8 cellular contexts compared by ENCODE assay signal in the genomic region with DNA sequence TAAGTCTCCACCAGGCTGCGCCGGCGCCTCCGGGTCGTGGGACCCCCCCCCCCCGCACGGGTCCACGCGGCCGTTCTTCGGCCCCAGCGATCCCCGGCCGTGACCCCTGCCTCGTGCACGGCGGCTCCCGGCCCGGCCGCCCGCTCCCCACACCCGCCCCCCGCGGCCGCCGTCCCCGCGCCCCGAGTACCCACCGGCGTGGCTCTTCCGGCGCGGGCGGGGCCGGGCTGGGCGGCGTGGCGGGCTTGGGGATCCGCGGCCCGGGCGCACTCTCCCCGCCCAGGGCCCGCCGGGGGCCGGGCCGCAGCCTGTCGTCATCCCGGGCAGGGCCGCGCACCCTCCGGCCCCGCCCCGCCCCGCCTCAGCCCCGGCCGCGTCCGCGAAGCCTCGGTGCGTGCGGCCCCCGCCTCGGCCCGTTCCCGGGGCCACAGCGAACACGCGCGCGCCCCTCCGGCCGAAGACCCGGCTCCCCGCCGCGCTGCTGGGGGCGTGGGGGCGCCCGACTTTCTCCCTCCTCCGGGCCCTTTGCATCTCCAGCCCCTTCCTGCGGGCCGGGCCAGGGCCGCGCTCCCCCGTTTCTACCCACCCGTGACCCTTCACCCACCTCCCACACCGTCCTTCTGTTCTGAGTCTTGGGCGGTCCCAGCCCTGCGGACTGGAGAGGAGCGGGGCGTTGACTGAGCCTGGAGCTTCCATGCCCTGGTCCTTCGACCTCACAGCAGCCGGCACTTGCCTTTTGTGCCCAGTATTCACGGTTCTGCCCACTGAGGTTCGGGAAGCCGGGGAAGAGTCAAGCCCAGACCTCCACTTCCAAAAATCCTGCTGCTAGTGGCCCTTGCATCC. TPM values are rescaled to one million over a fixed set of nuclear protein-coding genes. Genes with fewer than 3 reads are reported as not detected.
DNase-seq lines count a peak whose midpoint lies in the region; ATAC-seq and TF ChIP-seq lines count a peak whose summit lies in the region.

No MANE protein-coding gene starts in this region.

- peak overlapping the region; percentile 79 for H3K27ac Mint-ChIP-seq in WTC11

- POLR2A ChIA-PET in WTC11 (lab: Charles Lee) = interaction anchor here (0.9 to 2.0 kb wide), 3 partner anchors 15 to 138 kb away, joined by 3 to 16 read pairs (median 3); partner anchors contain the start of genes INPP5K and SLC43A2

- TF ChIP-seq CTCF in WTC11 (IDR thresholded peaks at IDR 0.05) (no peak), mucosa of descending colon (IDR thresholded peaks at IDR 0.05) (no peak), upper lobe of right lung (IDR thresholded peaks at IDR 0.05) (no peak)

- no peaks in the 10 kb centered on the region for H3K9me3 Mint-ChIP-seq in WTC11

- H3K27ac ChIP-seq in epithelial cell of prostate (peak overlapping the region; percentile 84), upper lobe of right lung (peak overlapping the region; percentile 88)

- peak; percentile 89 for DNase-seq in AG08395 (ENCODE audit: low spot score)
- DNase-seq in HK-2 (ENCODE audit: unreplicated experiment) = peak; percentile 46
- peak; percentile 35 for DNase-seq in WTC11 (ENCODE audit: low spot score)
- no peak for DNase-seq in epithelial cell of prostate (ENCODE audit: low read depth, low spot score)
- peak; percentile 75 to 86 (median 83) for DNase-seq in mucosa of descending colon
- peak; percentile 88 for DNase-seq in upper lobe of right lung
- no peak for DNase-seq in NCI-H1048 (lab: John Stamatoyannopoulos, UW)

- no peaks in the 10 kb centered on the region for H3K36me3 ChIP-seq in mucosa of descending colon (ENCODE audit: low read depth)
- H3K36me3 ChIP-seq in upper lobe of right lung = peaks cover 19% of the 10 kb centered on the region

- peaks cover 11% of the 10 kb centered on the region for H3K27me3 Mint-ChIP-seq in WTC11 (ENCODE audit: low read depth)

- peaks cover 28% of the 10 kb centered on the region for H3K4me1 Mint-ChIP-seq in WTC11

- H3K4me3 Mint-ChIP-seq in WTC11 = peak overlapping the region; percentile 92

- intact Hi-C loops in mucosa of descending colon (cut with DNase I, micrococcal nuclease) (no loop called here), upper lobe of right lung (cut with DNase I) (no loop called here)

- no peaks in the 10 kb centered on the region for H3K36me3 Mint-ChIP-seq in WTC11

- no peaks in the 10 kb centered on the region for H3K27me3 ChIP-seq in upper lobe of right lung

- ATAC-seq in GM18498 (IDR thresholded peaks at IDR 0.05; ENCODE audit: unreplicated experiment) (peak; percentile 51), WTC11 (peak; percentile 23), mucosa of descending colon (peak; percentile 62), upper lobe of right lung (peak; percentile 62)

- H3K4me3 ChIP-seq in mucosa of descending colon = peak overlapping the region; percentile 51
- peak overlapping the region; percentile 77 for H3K4me3 ChIP-seq in upper lobe of right lung

- H3K4me1 ChIP-seq in mucosa of descending colon (ENCODE audit: low read depth) (peaks cover 45% of the 10 kb centered on the region), upper lobe of right lung (peaks cover 75% of the 10 kb centered on the region)

- no peaks in the 10 kb centered on the region for H3K9me3 ChIP-seq in mucosa of descending colon
- H3K9me3 ChIP-seq in upper lobe of right lung = no peaks in the 10 kb centered on the region

- CTCF ChIA-PET in WTC11 (lab: Charles Lee) = interaction anchor here (0.7 to 2.0 kb wide), 9 partner anchors 12 to 304 kb away, joined by 3 to 25 read pairs (median 4); partner anchors contain the start of genes INPP5K and SLC43A2

TF ChIP-seq in WTC11, 78 proteins besides CTCF, POLR2A, EP300 and RAD21:
- TF ChIP-seq SP1 (CRISPR knock-in tag; conservative IDR thresholded peaks at IDR 0.05) (peak; percentile 10; the same call in 1 of the 2 replicates), GABPB1 (CRISPR knock-in tag; IDR thresholded peaks at IDR 0.05) (0 out of 2 replicates have a peak, but pooled peaks have one; percentile 2), HMGXB4 (CRISPR knock-in tag; IDR thresholded peaks at IDR 0.05) (0 out of 2 replicates have a peak, but pooled peaks have one; percentile 14), MLX (CRISPR knock-in tag; IDR thresholded peaks at IDR 0.05) (no peak), NFE2L1 (CRISPR knock-in tag; IDR thresholded peaks at IDR 0.05) (no peak), SOX15 (CRISPR knock-in tag; IDR thresholded peaks at IDR 0.05) (no peak), NR3C1 (CRISPR knock-in tag; conservative IDR thresholded peaks at IDR 0.05; ENCODE audit: low read depth) (no peak), SMAD3 (CRISPR knock-in tag; IDR thresholded peaks at IDR 0.05; ENCODE audit: borderline replicate concordance) (no peak)
- TF ChIP-seq, protein P1, sequence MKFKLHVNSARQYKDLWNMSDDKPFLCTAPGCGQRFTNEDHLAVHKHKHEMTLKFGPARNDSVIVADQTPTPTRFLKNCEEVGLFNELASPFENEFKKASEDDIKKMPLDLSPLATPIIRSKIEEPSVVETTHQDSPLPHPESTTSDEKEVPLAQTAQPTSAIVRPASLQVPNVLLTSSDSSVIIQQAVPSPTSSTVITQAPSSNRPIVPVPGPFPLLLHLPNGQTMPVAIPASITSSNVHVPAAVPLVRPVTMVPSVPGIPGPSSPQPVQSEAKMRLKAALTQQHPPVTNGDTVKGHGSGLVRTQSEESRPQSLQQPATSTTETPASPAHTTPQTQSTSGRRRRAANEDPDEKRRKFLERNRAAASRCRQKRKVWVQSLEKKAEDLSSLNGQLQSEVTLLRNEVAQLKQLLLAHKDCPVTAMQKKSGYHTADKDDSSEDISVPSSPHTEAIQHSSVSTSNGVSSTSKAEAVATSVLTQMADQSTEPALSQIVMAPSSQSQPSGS (CRISPR knock-in tag; IDR thresholded peaks at IDR 0.05; ENCODE audit: borderline replicate concordance, low read depth) = no peak
- TF ChIP-seq, protein P2, sequence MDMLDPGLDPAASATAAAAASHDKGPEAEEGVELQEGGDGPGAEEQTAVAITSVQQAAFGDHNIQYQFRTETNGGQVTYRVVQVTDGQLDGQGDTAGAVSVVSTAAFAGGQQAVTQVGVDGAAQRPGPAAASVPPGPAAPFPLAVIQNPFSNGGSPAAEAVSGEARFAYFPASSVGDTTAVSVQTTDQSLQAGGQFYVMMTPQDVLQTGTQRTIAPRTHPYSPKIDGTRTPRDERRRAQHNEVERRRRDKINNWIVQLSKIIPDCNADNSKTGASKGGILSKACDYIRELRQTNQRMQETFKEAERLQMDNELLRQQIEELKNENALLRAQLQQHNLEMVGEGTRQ (CRISPR knock-in tag; IDR thresholded peaks at IDR 0.05) = no peak
- TF ChIP-seq, protein P3, sequence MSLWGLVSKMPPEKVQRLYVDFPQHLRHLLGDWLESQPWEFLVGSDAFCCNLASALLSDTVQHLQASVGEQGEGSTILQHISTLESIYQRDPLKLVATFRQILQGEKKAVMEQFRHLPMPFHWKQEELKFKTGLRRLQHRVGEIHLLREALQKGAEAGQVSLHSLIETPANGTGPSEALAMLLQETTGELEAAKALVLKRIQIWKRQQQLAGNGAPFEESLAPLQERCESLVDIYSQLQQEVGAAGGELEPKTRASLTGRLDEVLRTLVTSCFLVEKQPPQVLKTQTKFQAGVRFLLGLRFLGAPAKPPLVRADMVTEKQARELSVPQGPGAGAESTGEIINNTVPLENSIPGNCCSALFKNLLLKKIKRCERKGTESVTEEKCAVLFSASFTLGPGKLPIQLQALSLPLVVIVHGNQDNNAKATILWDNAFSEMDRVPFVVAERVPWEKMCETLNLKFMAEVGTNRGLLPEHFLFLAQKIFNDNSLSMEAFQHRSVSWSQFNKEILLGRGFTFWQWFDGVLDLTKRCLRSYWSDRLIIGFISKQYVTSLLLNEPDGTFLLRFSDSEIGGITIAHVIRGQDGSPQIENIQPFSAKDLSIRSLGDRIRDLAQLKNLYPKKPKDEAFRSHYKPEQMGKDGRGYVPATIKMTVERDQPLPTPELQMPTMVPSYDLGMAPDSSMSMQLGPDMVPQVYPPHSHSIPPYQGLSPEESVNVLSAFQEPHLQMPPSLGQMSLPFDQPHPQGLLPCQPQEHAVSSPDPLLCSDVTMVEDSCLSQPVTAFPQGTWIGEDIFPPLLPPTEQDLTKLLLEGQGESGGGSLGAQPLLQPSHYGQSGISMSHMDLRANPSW (CRISPR knock-in tag; conservative IDR thresholded peaks at IDR 0.05; ENCODE audit: low read depth) = no peak

RNA-seq across cellular contexts. Expression of gene MYO1C, which starts 0.9 kb away (rescaled TPM):
- 73.6 to 83.2 TPM (median 80.3 TPM) in 3 replicates for total RNA-seq in WTC11 (2021)
- 100 to 1,000 TPM; 249 to 344 (median 276) TPM for total RNA-seq in mucosa of descending colon
- total RNA-seq in upper lobe of right lung = 322 TPM

RNA-seq across cellular contexts. Expression of gene INPP5K, which starts 24.8 kb away (rescaled TPM):
- total RNA-seq in WTC11 (2021) (17.1 to 26.8 TPM (median 18.5 TPM) in 3 replicates), mucosa of descending colon (10 to 100 TPM; 43.7 to 49.9 (median 47.6) TPM), upper lobe of right lung (69.8 TPM)

RNA-seq across cellular contexts. Expression of gene CRK, which starts 35.6 kb away (rescaled TPM):
- total RNA-seq in WTC11 (2021) (43.6 to 45.2 TPM (median 43.7 TPM) in 3 replicates), mucosa of descending colon (10 to 100 TPM; 73.9 to 85.3 (median 74.0) TPM), upper lobe of right lung (81.3 TPM)

Comparison
In these comparisons a context has a peak if more than half of its experiments do, and no peak if none do; other contexts are left out.
1. DNase-seq: peak in AG08395 (single experiment), HK-2 (single experiment), WTC11 (single experiment), mucosa of descending colon (3 of 3) and upper lobe of right lung (single experiment); none in epithelial cell of prostate (single experiment) and NCI-H1048 (single experiment).
2. Peak in every context shown above with its lines, with median percentiles within 50 percentile points of each other: ATAC-seq.